In the genomic region with DNA sequence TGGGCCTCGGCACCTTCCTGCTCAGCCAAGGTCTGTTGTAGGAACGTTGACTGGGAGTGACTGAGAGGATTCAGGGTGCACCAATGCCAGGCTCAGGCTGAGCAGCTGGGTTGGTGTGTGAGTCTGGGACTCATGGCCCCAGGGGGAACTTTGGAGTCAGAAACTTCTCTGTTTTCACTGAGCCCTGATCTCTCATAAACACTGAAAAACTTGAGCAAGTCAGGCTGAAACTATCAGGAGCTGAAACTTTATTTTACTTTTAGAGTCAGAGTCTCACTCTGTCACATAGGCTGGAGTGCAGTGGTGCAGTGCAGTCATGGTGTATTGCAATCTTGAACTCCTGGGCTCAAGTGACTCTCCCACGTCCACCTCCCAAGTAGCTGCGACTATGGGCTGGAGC, we compare ENCODE assay signal across 10 cellular contexts. TPM values are rescaled to one million over a fixed set of nuclear protein-coding genes. Genes with fewer than 3 reads are reported as not detected.
A peak's percentile ranks its signal among the peaks of the same experiment; 100 is the strongest.
DNase-seq lines count a peak whose midpoint lies in the region; ATAC-seq, FAIRE-seq and TF ChIP-seq lines count a peak whose summit lies in the region.
"Had no signal": no experiment of that assay in that cellular context is flagged by ENCODE, and none has a peak within 500 bp of the region (broad histone marks: within the 10 kb centered on the region; RNA-seq: fewer than 3 reads in every experiment).

No MANE protein-coding gene starts in this region.

- ATAC-seq in GM18502 (IDR thresholded peaks at IDR 0.05; ENCODE audit: poor library complexity, unreplicated experiment) (peak; percentile 73), GM21390 (IDR thresholded peaks at IDR 0.05; ENCODE audit: unreplicated experiment) (peak; percentile 72), HG03196 (IDR thresholded peaks at IDR 0.05; ENCODE audit: unreplicated experiment) (peak; percentile 51)

- FAIRE-seq in frontal cortex (lab: Jason Lieb, UNC) (no peak), H54 (lab: Jason Lieb, UNC) (no peak)

- DNase-seq in islet precursor cell (peak; percentile 48), NOMO-1 treated with dmso at 0.1 percent for 144 hours (lab: John Stamatoyannopoulos, UW; ENCODE audit: unreplicated experiment) (no peak), frontal cortex (ENCODE audit: low spot score in 2 of 2) (no peak), H54 (ENCODE audit: insufficient read length, low spot score) (no peak)
- no peak for DNase-seq in central memory CD4-positive, alpha-beta T cell
- DNase-seq: DMS 273 treated with DMSO at 0.1 percent for 48 hours, H7 had no signal

- no peak for TF ChIP-seq POLR2A in H54 (IDR thresholded peaks at IDR 0.05; ENCODE audit: low read depth, low read length)

RNA-seq across cellular contexts. Expression of a gene that starts 3.0 kb away (rescaled TPM):
- total RNA-seq in frontal cortex = 28.1 TPM
